In genomic region chr14:57533214-57533613, GRCh38 we compare ENCODE assay signal across 8 cellular contexts. TPM values are rescaled to one million over a fixed set of nuclear protein-coding genes. Genes with fewer than 3 reads are reported as not detected.
A peak's percentile ranks its signal among the peaks of the same experiment; 100 is the strongest.
DNase-seq lines count a peak whose midpoint lies in the region; ATAC-seq and TF ChIP-seq lines count a peak whose summit lies in the region.

No MANE protein-coding gene starts in this region.

- no peak overlapping the region for H3K4me3 ChIP-seq in SU-DHL-6 (ENCODE audit: insufficient read depth, low read length, poor library complexity, severe bottlenecking)

- H3K27me3 Mint-ChIP-seq in HFFc6 (ENCODE audit: insufficient read depth) = peaks cover 3% of the 10 kb centered on the region

- H3K79me2 ChIP-seq in SU-DHL-6 (ENCODE audit: insufficient read depth, low read length) = no peaks in the 10 kb centered on the region

- no peaks in the 10 kb centered on the region for H4K20me1 ChIP-seq in SU-DHL-6 (ENCODE audit: low read depth, low read length)

- no peaks in the 10 kb centered on the region for H3F3A ChIP-seq in SU-DHL-6 (ENCODE audit: insufficient read depth)

- no peak for ATAC-seq in HG03045 (IDR thresholded peaks at IDR 0.05; ENCODE audit: unreplicated experiment)

- DNase-seq in NCI-H446 (lab: John Stamatoyannopoulos, UW) = peak; percentile 8 to 20
- DNase-seq in NCI-H446 treated with DMSO at 0.1 percent for 48 hours (lab: John Stamatoyannopoulos, UW) = no peak
- no peak for DNase-seq in HFFc6
- peak; percentile 72 for DNase-seq in kidney tubule cell (ENCODE audit: low spot score)
- no peak for DNase-seq in activated CD8-positive, alpha-beta memory T cell treated with anti-CD3 and anti-CD28 coated beads, Interleukin-2, amount 50 U/mL, for 48 hours
- DNase-seq in NCI-H2029 treated with DMSO at 0.1 percent for 48 hours (lab: John Stamatoyannopoulos, UW) = no peak

- no peaks in the 10 kb centered on the region for H3K9me3 ChIP-seq in SU-DHL-6 (ENCODE audit: insufficient read depth, low read length)

- no peak overlapping the region for H3K27ac Mint-ChIP-seq in HFFc6

- no peaks in the 10 kb centered on the region for H3K27me3 ChIP-seq in SU-DHL-6 (ENCODE audit: low read length)

- H3K27ac ChIP-seq in SU-DHL-6 (ENCODE audit: low read depth, low read length) = no peak overlapping the region

- no peaks in the 10 kb centered on the region for H3K4me1 Mint-ChIP-seq in HFFc6 (ENCODE audit: low read depth)

- H3K36me3 Mint-ChIP-seq in HFFc6 (ENCODE audit: low read depth) = no peaks in the 10 kb centered on the region

- H3K9me3 Mint-ChIP-seq in HFFc6 = peaks cover 7% of the 10 kb centered on the region; the same call in 1 of the 2 replicates

- peak; percentile 74 for TF ChIP-seq CTCF in HFFc6 (IDR thresholded peaks at IDR 0.05)
- TF ChIP-seq CTCF in SU-DHL-6 (IDR thresholded peaks at IDR 0.05; ENCODE audit: insufficient read depth, low read length, poor library complexity, severe bottlenecking) = peak; percentile 59

- no peaks in the 10 kb centered on the region for H3K36me3 ChIP-seq in SU-DHL-6 (ENCODE audit: low read length)

- H3K4me3 Mint-ChIP-seq in HFFc6 = no peak overlapping the region

- no peaks in the 10 kb centered on the region for H3K9me2 ChIP-seq in SU-DHL-6 (replicated peaks; ENCODE audit: insufficient read depth, low read length)

- no peak overlapping the region for H2AFZ ChIP-seq in SU-DHL-6 (ENCODE audit: low read depth, low read length, severe bottlenecking)

- no peak overlapping the region for H3K4me2 ChIP-seq in SU-DHL-6 (ENCODE audit: low read depth, low read length, poor library complexity, severe bottlenecking)

- no peak overlapping the region for H3K9ac ChIP-seq in SU-DHL-6 (ENCODE audit: low read length)

RNA-seq across cellular contexts. Expression of gene CCDC198, which starts 39.6 kb away (rescaled TPM):
- not detected for total RNA-seq in HFFc6 (2021; fragmentation: NEBNext Ultra II Directional; extraction: Animal tissue kit (Norgen Biotek cat#: 25700))

Comparison
In these comparisons a context has a peak if more than half of its experiments do, and no peak if none do; other contexts are left out.
1. DNase-seq: peak in NCI-H446 (2 of 2) and kidney tubule cell (single experiment); none in NCI-H446 treated with DMSO at 0.1 percent for 48 hours (single experiment), HFFc6 (single experiment), activated CD8-positive, alpha-beta memory T cell treated with anti-CD3 and anti-CD28 coated beads, Interleukin-2, amount 50 U/mL, for 48 hours (single experiment) and NCI-H2029 treated with DMSO at 0.1 percent for 48 hours (single experiment).